Comparison of ENCODE assay signal across 38 cellular contexts in genomic region chr5:57063773-57064172, GRCh38.
"Had no signal": no experiment of that assay in that cellular context is flagged by ENCODE, and none has a peak within 500 bp of the region (broad histone marks: within the 10 kb centered on the region; RNA-seq: fewer than 3 reads in every experiment).

No MANE protein-coding gene starts in this region.

- DNase-seq: activated B cell treated with CpG ODN at 0.5 μM for 24 hours; activated CD4-positive, alpha-beta memory T cell treated with anti-CD3 and anti-CD28 coated beads for 36 hours; activated CD4-positive, alpha-beta T cell treated with anti-CD3 and anti-CD28 coated beads for 4 hours; activated CD4-positive, alpha-beta T cell treated with anti-CD3 and anti-CD28 coated beads, Interleukin-2, amount 10 ng/mL, durations not matched to agents 24 days and 14 days; activated CD4-positive, alpha-beta T cell treated with anti-CD3 and anti-CD28 coated beads, Interleukin-2, amount 50 U/mL, for 1 hour; activated CD4-positive, alpha-beta T cell treated with anti-CD3 and anti-CD28 coated beads, Interleukin-2, amount 50 U/mL, for 4 hours; activated CD4-positive, CD25-positive, alpha-beta regulatory T cell treated with anti-CD3 and anti-CD28 coated beads, Interleukin-2, amount 50 U/mL, for 72 hours; activated CD8-positive, alpha-beta memory T cell treated with anti-CD3 and anti-CD28 coated beads, Interleukin-2, amount 50 U/mL, for 4 hours; activated CD8-positive, alpha-beta T cell treated with anti-CD3 and anti-CD28 coated beads for 36 hours; activated gamma-delta T cell; activated naive CD4-positive, alpha-beta T cell treated with anti-CD3 and anti-CD28 coated beads, Interleukin-2, amount 10 ng/mL, durations not matched to agents 7 days and 5 days; activated naive CD4-positive, alpha-beta T cell treated with Interleukin-2 at 50 U/mL for 16 hours; activated naive CD8-positive, alpha-beta T cell treated with anti-CD3 and anti-CD28 coated beads, Interleukin-2, amount 10 ng/mL, durations not matched to agents 7 days and 5 days; activated naive CD8-positive, alpha-beta T cell treated with anti-CD3 and anti-CD28 coated beads, Interleukin-2, amount 50 U/mL, for 24 hours; activated T-cell treated with anti-CD3 and anti-CD28 coated beads for 4 hours; activated T-cell treated with anti-CD3 and anti-CD28 coated beads, Interleukin-2, amount 50 U/mL, for 1 hour; activated T-cell treated with anti-CD3 and anti-CD28 coated beads, Interleukin-2, amount 50 U/mL, for 4 hours; activated T-cell treated with anti-CD3 and anti-CD28 coated beads, Interleukin-2, amount 50 U/mL, for 72 hours; amygdala; anterior cingulate cortex; caudate nucleus; cerebellar nuclear complex; T-helper 1 cell; T-helper 2 cell; T-helper 9 cell had no signal

- H3K27ac ChIP-seq: ascending aorta, cardiac muscle cell, VCaP had no signal

- H3K36me3 Mint-ChIP-seq: activated CD4-positive, alpha-beta memory T cell treated with anti-CD3 and anti-CD28 coated beads for 36 hours; activated naive CD4-positive, alpha-beta T cell treated with anti-CD3 and anti-CD28 coated beads, Interleukin-2, amount 10 ng/mL, durations not matched to agents 7 days and 5 days; activated naive CD4-positive, alpha-beta T cell treated with anti-CD3 and anti-CD28 coated beads, Interleukin-2, amount 50 U/mL, for 24 hours; brain had no signal

- H3K27me3 ChIP-seq: ascending aorta had no signal

- H3K36me3 ChIP-seq: ascending aorta, cardiac muscle cell had no signal

- FAIRE-seq: bronchial epithelial cell, TTC549 had no signal

- ATAC-seq: activated CD8-positive, alpha-beta T cell treated with anti-CD3 and anti-CD28 coated beads for 36 hours; activated naive CD8-positive, alpha-beta T cell treated with anti-CD3 and anti-CD28 coated beads, Interleukin-2, amount 50 U/mL, for 24 hours; activated T-cell treated with anti-CD3 and anti-CD28 coated beads, Interleukin-2, amount 50 U/mL, for 4 hours; activated T-cell treated with anti-CD3 and anti-CD28 coated beads, Interleukin-2, amount 50 U/mL, for 72 hours; activated T-helper 17 cell treated with anti-CD3 and anti-CD28 coated beads, Interleukin-2, amount 50 U/mL, for 72 hours had no signal

- H3K27ac Mint-ChIP-seq: activated B cell treated with CpG ODN at 0.5 μM for 24 hours; activated CD4-positive, alpha-beta memory T cell treated with anti-CD3 and anti-CD28 coated beads for 36 hours; activated CD4-positive, alpha-beta T cell treated with anti-CD3 and anti-CD28 coated beads, Interleukin-2, amount 10 ng/mL, durations not matched to agents 24 days and 14 days; activated CD8-positive, alpha-beta T cell treated with anti-CD3 and anti-CD28 coated beads for 36 hours; activated naive CD4-positive, alpha-beta T cell treated with anti-CD3 and anti-CD28 coated beads, Interleukin-2, amount 10 ng/mL, durations not matched to agents 7 days and 5 days; activated naive CD4-positive, alpha-beta T cell treated with anti-CD3 and anti-CD28 coated beads, Interleukin-2, amount 50 U/mL, for 24 hours; activated naive CD8-positive, alpha-beta T cell; activated naive CD8-positive, alpha-beta T cell treated with anti-CD3 and anti-CD28 coated beads, Interleukin-2, amount 10 ng/mL, durations not matched to agents 7 days and 5 days; activated naive CD8-positive, alpha-beta T cell treated with anti-CD3 and anti-CD28 coated beads, Interleukin-2, amount 50 U/mL, for 24 hours; activated T-cell treated with anti-CD3 and anti-CD28 coated beads, Interleukin-2, amount 50 U/mL, for 72 hours; activated T-helper 1 cell treated with anti-CD3 and anti-CD28 coated beads, Interleukin-12 subunit alpha, Interleukin-12 subunit beta, Interleukin-2, Interleukin-4 antibody, amounts not matched to agents 30 ng/mL and 10 ng/mL and 1 ng/mL, durations not matched to agents 14 hours and 24 hours and 36 hours; activated T-helper 17 cell treated with anti-CD3 and anti-CD28 coated beads, Interleukin-2, amount 50 U/mL, for 72 hours; brain; T-helper 1 cell treated with Interleukin-12 subunit alpha and Interleukin-12 subunit beta and Interleukin-4 antibody, amounts not matched to agents 30 μg/mL and 1 μg/mL, for 36 hours; T-helper 2 cell treated with Interferon-gamma antibody and Interleukin-4, amounts not matched to agents 5 μg/mL and 100 μg/mL, for 36 hours had no signal

- H3K4me1 ChIP-seq: ascending aorta had no signal

- H3K4me3 Mint-ChIP-seq: activated B cell treated with CpG ODN at 0.5 μM for 24 hours; activated CD4-positive, alpha-beta memory T cell treated with anti-CD3 and anti-CD28 coated beads for 36 hours; activated CD4-positive, alpha-beta T cell treated with anti-CD3 and anti-CD28 coated beads, Interleukin-2, amount 10 ng/mL, durations not matched to agents 24 days and 14 days; activated CD8-positive, alpha-beta T cell treated with anti-CD3 and anti-CD28 coated beads for 36 hours; activated naive CD4-positive, alpha-beta T cell treated with anti-CD3 and anti-CD28 coated beads, Interleukin-2, amount 10 ng/mL, durations not matched to agents 7 days and 5 days; activated naive CD4-positive, alpha-beta T cell treated with anti-CD3 and anti-CD28 coated beads, Interleukin-2, amount 50 U/mL, for 24 hours; activated naive CD8-positive, alpha-beta T cell; activated naive CD8-positive, alpha-beta T cell treated with anti-CD3 and anti-CD28 coated beads, Interleukin-2, amount 10 ng/mL, durations not matched to agents 7 days and 5 days; activated naive CD8-positive, alpha-beta T cell treated with anti-CD3 and anti-CD28 coated beads, Interleukin-2, amount 50 U/mL, for 24 hours; activated T-cell treated with anti-CD3 and anti-CD28 coated beads, Interleukin-2, amount 50 U/mL, for 4 hours; activated T-cell treated with anti-CD3 and anti-CD28 coated beads, Interleukin-2, amount 50 U/mL, for 72 hours; activated T-helper 1 cell treated with anti-CD3 and anti-CD28 coated beads, Interleukin-12 subunit alpha, Interleukin-12 subunit beta, Interleukin-2, Interleukin-4 antibody, amounts not matched to agents 30 ng/mL and 10 ng/mL and 1 ng/mL, durations not matched to agents 14 hours and 24 hours and 36 hours; activated T-helper 17 cell treated with anti-CD3 and anti-CD28 coated beads, Interleukin-2, amount 50 U/mL, for 72 hours; brain; central memory CD8-positive, alpha-beta T cell; T-helper 1 cell treated with Interleukin-12 subunit alpha and Interleukin-12 subunit beta and Interleukin-4 antibody, amounts not matched to agents 30 μg/mL and 1 μg/mL, for 36 hours; T-helper 2 cell treated with Interferon-gamma antibody and Interleukin-4, amounts not matched to agents 5 μg/mL and 100 μg/mL, for 36 hours had no signal

- H3K9me3 Mint-ChIP-seq: activated CD4-positive, alpha-beta memory T cell treated with anti-CD3 and anti-CD28 coated beads for 36 hours; activated naive CD4-positive, alpha-beta T cell treated with anti-CD3 and anti-CD28 coated beads, Interleukin-2, amount 50 U/mL, for 24 hours; central memory CD8-positive, alpha-beta T cell had no signal

- H3K4me3 ChIP-seq: ascending aorta, cardiac muscle cell had no signal

- H3K9me3 ChIP-seq: ascending aorta had no signal

- H3K27me3 Mint-ChIP-seq: activated naive CD4-positive, alpha-beta T cell treated with anti-CD3 and anti-CD28 coated beads, Interleukin-2, amount 50 U/mL, for 24 hours; activated T-helper 17 cell treated with anti-CD3 and anti-CD28 coated beads, Interleukin-2, amount 50 U/mL, for 72 hours had no signal

- H3K4me1 Mint-ChIP-seq: activated B cell treated with CpG ODN at 0.5 μM for 24 hours; activated CD4-positive, alpha-beta T cell treated with anti-CD3 and anti-CD28 coated beads, Interleukin-2, amount 10 ng/mL, durations not matched to agents 24 days and 14 days; activated naive CD4-positive, alpha-beta T cell treated with anti-CD3 and anti-CD28 coated beads, Interleukin-2, amount 10 ng/mL, durations not matched to agents 7 days and 5 days; activated naive CD4-positive, alpha-beta T cell treated with anti-CD3 and anti-CD28 coated beads, Interleukin-2, amount 50 U/mL, for 24 hours; activated naive CD8-positive, alpha-beta T cell treated with anti-CD3 and anti-CD28 coated beads, Interleukin-2, amount 10 ng/mL, durations not matched to agents 7 days and 5 days; activated naive CD8-positive, alpha-beta T cell treated with anti-CD3 and anti-CD28 coated beads, Interleukin-2, amount 50 U/mL, for 24 hours; activated T-helper 17 cell treated with anti-CD3 and anti-CD28 coated beads, Interleukin-2, amount 50 U/mL, for 72 hours; central memory CD8-positive, alpha-beta T cell had no signal
